In genomic region chr18:40215981-40216380, GRCh38 we compare ENCODE assay signal across 25 cellular contexts.
DNase-seq lines count a peak whose midpoint lies in the region; ATAC-seq and TF ChIP-seq lines count a peak whose summit lies in the region.
"Had no signal": no experiment of that assay in that cellular context is flagged by ENCODE, and none has a peak within 500 bp of the region (broad histone marks: within the 10 kb centered on the region; RNA-seq: fewer than 3 reads in every experiment).

No MANE protein-coding gene starts in this region.

- H3K36me3 ChIP-seq in mammary epithelial cell (ENCODE audit: insufficient read depth, low read length) (no peaks in the 10 kb centered on the region), smooth muscle cell (ENCODE audit: low read depth) (no peaks in the 10 kb centered on the region)
- H3K36me3 ChIP-seq: BLaER1 treated with 17β-estradiol and CSF1 and Interleukin-3, amounts not matched to agents 10 nM and 100 nM had no signal

- in situ Hi-C loops in mammary epithelial cell (cut with MboI; ENCODE audit: low sequenced_read_pairs in 2 of 2), result no loop called here

- peak overlapping the region; percentile 82 for H2AFZ ChIP-seq in mammary epithelial cell (ENCODE audit: low read depth, low read length)
- H2AFZ ChIP-seq in smooth muscle cell (ENCODE audit: low read depth), result peak overlapping the region; percentile 24
- H2AFZ ChIP-seq: PC-9 had no signal

- no peak for ATAC-seq in stimulated activated naive CD8-positive, alpha-beta T cell treated with anti-CD3 and anti-CD28 coated beads, Interleukin-15, amount 100 ng/mL, for 72 hours

- WGBS in mammary epithelial cell (ENCODE audit: low coverage, missing lambda C conversion rate), result 34% methylated on average over 3 of the region's 4 CpGs
- WGBS in smooth muscle cell (ENCODE audit: low lambda C conversion rate), result 90% methylated on average over 4 of the region's 4 CpGs

- no peaks in the 10 kb centered on the region for H3K27me3 Mint-ChIP-seq in stimulated activated naive CD8-positive, alpha-beta T cell treated with anti-CD3 and anti-CD28 coated beads, Interleukin-15, amount 100 ng/mL, for 72 hours
- H3K27me3 Mint-ChIP-seq: CD4-positive, alpha-beta memory T cell had no signal

- dilution Hi-C loops in mammary epithelial cell (cut with HindIII; ENCODE audit: low sequenced_read_pairs), result no loop called here

- H3K27me3 ChIP-seq in mammary epithelial cell (ENCODE audit: insufficient read depth, low read length) (no peaks in the 10 kb centered on the region), smooth muscle cell (ENCODE audit: low read depth) (no peaks in the 10 kb centered on the region)
- H3K27me3 ChIP-seq: BLaER1 treated with 17β-estradiol and CSF1 and Interleukin-3, amounts not matched to agents 10 nM and 100 nM had no signal

- H3K4me1 ChIP-seq in mammary epithelial cell (ENCODE audit: insufficient read depth, low read length) (peaks cover 22% of the 10 kb centered on the region), smooth muscle cell (ENCODE audit: low read depth) (peaks cover 17% of the 10 kb centered on the region)
- H3K4me1 ChIP-seq: BLaER1 treated with 17β-estradiol and CSF1 and Interleukin-3, amounts not matched to agents 10 nM and 100 nM; Caco-2 had no signal

- DNase-seq in HT1080 (ENCODE audit: low read depth) (peak; percentile 12), mammary epithelial cell (peak; percentile 62), fibroblast of pulmonary artery (ENCODE audit: low read depth) (peak; percentile 2), smooth muscle cell (lab: John Stamatoyannopoulos, UW; ENCODE audit: unreplicated experiment) (no peak), A172 (ENCODE audit: low spot score) (no peak), HK-2 (ENCODE audit: unreplicated experiment) (no peak)
- DNase-seq in stimulated activated naive CD8-positive, alpha-beta T cell treated with anti-CD3 and anti-CD28 coated beads, Interleukin-15, amount 100 ng/mL, for 72 hours, result no peak
- DNase-seq: ACHN; Caco-2; CD4-positive, alpha-beta memory T cell; DMS 273 treated with DMSO at 0.1 percent for 48 hours; DMS79 treated with DMSO at 0.1 percent for 48 hours; H9; NCI-H1105; NCI-H146; NCI-H2029 treated with DMSO at 0.1 percent for 48 hours; NCI-H345; NCI-H524; PC-9; SHP77 treated with DMSO at 0.1 percent for 48 hours; SW 1271 had no signal

- intact Hi-C loops in mammary epithelial cell (cut with micrococcal nuclease), result no loop called here

- H3K9me3 Mint-ChIP-seq in stimulated activated naive CD8-positive, alpha-beta T cell treated with anti-CD3 and anti-CD28 coated beads, Interleukin-15, amount 100 ng/mL, for 72 hours, result peaks cover 4 to 7% of the 10 kb centered on the region in 2 donors

- no peaks in the 10 kb centered on the region for H3K4me1 Mint-ChIP-seq in stimulated activated naive CD8-positive, alpha-beta T cell treated with anti-CD3 and anti-CD28 coated beads, Interleukin-15, amount 100 ng/mL, for 72 hours
- H3K4me1 Mint-ChIP-seq: CD4-positive, alpha-beta memory T cell had no signal

- no peaks in the 10 kb centered on the region for H3F3A ChIP-seq in smooth muscle cell (ENCODE audit: low read depth)

- H4K20me1 ChIP-seq in mammary epithelial cell (ENCODE audit: insufficient read depth, low read length) (no peaks in the 10 kb centered on the region), smooth muscle cell (ENCODE audit: low read depth) (no peaks in the 10 kb centered on the region)
- H4K20me1 ChIP-seq: BLaER1 treated with 17β-estradiol and CSF1 and Interleukin-3, amounts not matched to agents 10 nM and 100 nM had no signal

- H3K27ac ChIP-seq in mammary epithelial cell (ENCODE audit: insufficient read depth, low read depth, low read length), result peak overlapping the region; percentile 6
- no peak overlapping the region for H3K27ac ChIP-seq in smooth muscle cell (ENCODE audit: low read depth)
- H3K27ac ChIP-seq: BLaER1 treated with 17β-estradiol and CSF1 and Interleukin-3, amounts not matched to agents 10 nM and 100 nM; KMS-11; PC-9; RWPE1; SK-N-MC had no signal

- no TSS peak for BruUV-seq in mammary epithelial cell (replicated peaks; lab: Mats Ljungman, UMichigan)

- H3K4me3 Mint-ChIP-seq in stimulated activated naive CD8-positive, alpha-beta T cell treated with anti-CD3 and anti-CD28 coated beads, Interleukin-15, amount 100 ng/mL, for 72 hours, result no peak overlapping the region
- H3K4me3 Mint-ChIP-seq: CD4-positive, alpha-beta memory T cell; H9 had no signal

- no peak overlapping the region for H3K4me3 ChIP-seq in mammary epithelial cell (replicated peaks in 1 of 3; ENCODE audit: insufficient read depth in 1 of 3, low read depth in 2 of 3, low read length in 3 of 3)
- H3K4me3 ChIP-seq in fibroblast of pulmonary artery (replicated peaks; ENCODE audit: low read depth, low read length), result no peak overlapping the region
- H3K4me3 ChIP-seq in smooth muscle cell, result no peak overlapping the region
- H3K4me3 ChIP-seq: BLaER1 treated with 17β-estradiol and CSF1 and Interleukin-3, amounts not matched to agents 10 nM and 100 nM; PC-9; SK-N-MC had no signal

- H3K27ac Mint-ChIP-seq in stimulated activated naive CD8-positive, alpha-beta T cell treated with anti-CD3 and anti-CD28 coated beads, Interleukin-15, amount 100 ng/mL, for 72 hours, result no peak overlapping the region
- H3K27ac Mint-ChIP-seq: CD4-positive, alpha-beta memory T cell; H9 had no signal

- TF ChIP-seq CTCF in mammary epithelial cell (conservative IDR thresholded peaks at IDR 0.05 in 1 of 2, IDR thresholded peaks at IDR 0.05 in 1 of 2; ENCODE audit: extremely low read depth in 1 of 2, insufficient read depth in 1 of 2, low read depth in 1 of 2, low read length in 2 of 2) (no peak), fibroblast of pulmonary artery (IDR thresholded peaks at IDR 0.05; ENCODE audit: low read length, missing control alignments) (no peak), smooth muscle cell (IDR thresholded peaks at IDR 0.05; ENCODE audit: borderline replicate concordance, insufficient read depth, poor library complexity, severe bottlenecking) (no peak)

- H3K4me2 ChIP-seq in mammary epithelial cell (ENCODE audit: insufficient read depth, low read depth, low read length), result no peak overlapping the region
- no peak overlapping the region for H3K4me2 ChIP-seq in smooth muscle cell
- H3K4me2 ChIP-seq: BLaER1 treated with 17β-estradiol and CSF1 and Interleukin-3, amounts not matched to agents 10 nM and 100 nM; KMS-11; PC-9 had no signal

- CTCF ChIA-PET in mammary epithelial cell (lab: Charles Lee; ENCODE audit: low non-redundant PET), result no interaction called here

- no peaks in the 10 kb centered on the region for H3K9me3 ChIP-seq in mammary epithelial cell (replicated peaks; ENCODE audit: insufficient read depth, low read length)
- H3K9me3 ChIP-seq in smooth muscle cell (replicated peaks; ENCODE audit: low read depth), result no peaks in the 10 kb centered on the region
- H3K9me3 ChIP-seq: Caco-2 had no signal

- H3K9ac ChIP-seq in mammary epithelial cell (ENCODE audit: insufficient read depth, low read length), result no peak overlapping the region
- no peak overlapping the region for H3K9ac ChIP-seq in smooth muscle cell (ENCODE audit: low read depth)
- H3K9ac ChIP-seq: BLaER1 treated with 17β-estradiol and CSF1 and Interleukin-3, amounts not matched to agents 10 nM and 100 nM; KMS-11 had no signal

- H3K79me2 ChIP-seq in mammary epithelial cell (ENCODE audit: insufficient read depth, low read length), result no peaks in the 10 kb centered on the region
- no peaks in the 10 kb centered on the region for H3K79me2 ChIP-seq in smooth muscle cell (ENCODE audit: low read depth)

Comparison
In these comparisons a context has a peak if more than half of its experiments do, and no peak if none do; other contexts are left out.
1. DNase-seq: peak in HT1080 (single experiment), mammary epithelial cell (single experiment) and fibroblast of pulmonary artery (single experiment); none in smooth muscle cell (single experiment), A172 (single experiment), HK-2 (single experiment) and stimulated activated naive CD8-positive, alpha-beta T cell treated with anti-CD3 and anti-CD28 coated beads, Interleukin-15, amount 100 ng/mL, for 72 hours (0 of 2).